Comparison of ENCODE assay signal across 16 cellular contexts in genomic region chr1:229165327-229165726, GRCh38.
DNase-seq lines count a peak whose midpoint lies in the region; ATAC-seq and TF ChIP-seq lines count a peak whose summit lies in the region.
"Had no signal": no experiment of that assay in that cellular context is flagged by ENCODE, and none has a peak within 500 bp of the region (broad histone marks: within the 10 kb centered on the region; RNA-seq: fewer than 3 reads in every experiment).

No MANE protein-coding gene starts in this region.

- in situ Hi-C loops in transverse colon (cut with MboI; ENCODE audit: low pct_ligation_motif_present in 1 of 4, low pct_unique_long_range_greater_than_20kb in 1 of 4, low sequenced_read_pairs in 3 of 4), result no loop called here

- peaks cover 5% of the 10 kb centered on the region for H3K4me1 Mint-ChIP-seq in activated CD8-positive, alpha-beta T cell treated with anti-CD3 and anti-CD28 coated beads for 36 hours (ENCODE audit: low read depth)
- no peaks in the 10 kb centered on the region for H3K4me1 Mint-ChIP-seq in activated CD8-positive, alpha-beta T cell treated with anti-CD3 and anti-CD28 coated beads, Interleukin-2, amount 10 ng/mL, durations not matched to agents 7 days and 5 days (ENCODE audit: low read depth)
- H3K4me1 Mint-ChIP-seq: activated naive CD8-positive, alpha-beta T cell treated with anti-CD3 and anti-CD28 coated beads, Interleukin-2, amount 10 ng/mL, durations not matched to agents 7 days and 5 days had no signal

- TF ChIP-seq EP300 in transverse colon (IDR thresholded peaks at IDR 0.05; ENCODE audit: low read depth), result no peak

- no peaks in the 10 kb centered on the region for H3K9me3 ChIP-seq in muscle layer of duodenum (ENCODE audit: control insufficient read depth in 1 of 2, low read length in 2 of 2)
- no peaks in the 10 kb centered on the region for H3K9me3 ChIP-seq in transverse colon
- H3K9me3 ChIP-seq: BLaER1 had no signal

- no peak overlapping the region for H3K27ac Mint-ChIP-seq in activated CD8-positive, alpha-beta T cell treated with anti-CD3 and anti-CD28 coated beads for 36 hours
- H3K27ac Mint-ChIP-seq in activated CD8-positive, alpha-beta T cell treated with anti-CD3 and anti-CD28 coated beads, Interleukin-2, amount 10 ng/mL, durations not matched to agents 7 days and 5 days, result no peak overlapping the region
- H3K27ac Mint-ChIP-seq: activated naive CD8-positive, alpha-beta T cell treated with anti-CD3 and anti-CD28 coated beads, Interleukin-2, amount 10 ng/mL, durations not matched to agents 7 days and 5 days had no signal

- intact Hi-C loops in activated CD8-positive, alpha-beta T cell treated with anti-CD3 and anti-CD28 coated beads for 36 hours (cut with micrococcal nuclease), result no loop called here
- intact Hi-C loops in transverse colon (cut with DNase I; ENCODE audit: low total_unique reads), result no loop called here

- POLR2A ChIA-PET in activated CD8-positive, alpha-beta T cell treated with anti-CD3 and anti-CD28 coated beads for 36 hours (lab: Charles Lee), result no interaction called here
- POLR2A ChIA-PET in activated CD8-positive, alpha-beta T cell treated with anti-CD3 and anti-CD28 coated beads, Interleukin-2, amount 10 ng/mL, durations not matched to agents 7 days and 5 days (lab: Charles Lee), result no interaction called here

- peaks cover 5 to 11% of the 10 kb centered on the region in 2 donors for H3K4me1 ChIP-seq in muscle layer of duodenum (ENCODE audit: control insufficient read depth in 1 of 2, insufficient read depth in 2 of 2, low read length in 2 of 2)
- H3K4me1 ChIP-seq in transverse colon, result peaks cover 7 to 24% (median 15%) of the 10 kb centered on the region in 4 donors

- no peak for TF ChIP-seq POLR2A in transverse colon (IDR thresholded peaks at IDR 0.05)

- peak overlapping the region; percentile 64 for H3K27ac ChIP-seq in muscle layer of duodenum (ENCODE audit: low read length)
- H3K27ac ChIP-seq in transverse colon, result peak overlapping the region; percentile 35 to 83 (median 78)
- H3K27ac ChIP-seq: BLaER1 had no signal

- ATAC-seq in activated CD8-positive, alpha-beta T cell treated with anti-CD3 and anti-CD28 coated beads for 36 hours, result peak; percentile 71
- ATAC-seq in activated CD8-positive, alpha-beta T cell treated with anti-CD3 and anti-CD28 coated beads, Interleukin-2, amount 10 ng/mL, durations not matched to agents 7 days and 5 days, result no peak
- ATAC-seq in GM21723 (IDR thresholded peaks at IDR 0.05; ENCODE audit: unreplicated experiment), result no peak
- no peak for ATAC-seq in GM18870 (IDR thresholded peaks at IDR 0.05; ENCODE audit: unreplicated experiment)

- H3K36me3 ChIP-seq in muscle layer of duodenum (ENCODE audit: control insufficient read depth in 1 of 2, insufficient read depth in 2 of 2, low read length in 2 of 2) (no peaks in the 10 kb centered on the region), transverse colon (no peaks in the 10 kb centered on the region)
- H3K36me3 ChIP-seq: BLaER1 had no signal

- DNase-seq in activated CD8-positive, alpha-beta T cell treated with anti-CD3 and anti-CD28 coated beads for 36 hours, result peak; percentile 18
- DNase-seq in activated CD8-positive, alpha-beta T cell treated with anti-CD3 and anti-CD28 coated beads, Interleukin-2, amount 10 ng/mL, durations not matched to agents 7 days and 5 days, result no peak
- DNase-seq in RPMI8226 (peak; percentile 63), transverse colon (no peak), NCI-H748 (lab: John Stamatoyannopoulos, UW; ENCODE audit: unreplicated experiment) (no peak)
- DNase-seq: activated CD4-positive, alpha-beta T cell treated with anti-CD3 and anti-CD28 coated beads, Interleukin-2, amount 50 U/mL, for 48 hours; activated naive CD8-positive, alpha-beta T cell treated with anti-CD3 and anti-CD28 coated beads, Interleukin-2, amount 10 ng/mL, durations not matched to agents 7 days and 5 days; activated T-cell treated with anti-CD3 and anti-CD28 coated beads, Interleukin-2, amount 50 U/mL, for 4 hours; DMS79; NCI-H2081 treated with DMSO at 0.1 percent for 48 hours; NCI-H69 had no signal

- no peaks in the 10 kb centered on the region for H3K36me3 Mint-ChIP-seq in activated CD8-positive, alpha-beta T cell treated with anti-CD3 and anti-CD28 coated beads for 36 hours (ENCODE audit: low read depth)
- no peaks in the 10 kb centered on the region for H3K36me3 Mint-ChIP-seq in activated CD8-positive, alpha-beta T cell treated with anti-CD3 and anti-CD28 coated beads, Interleukin-2, amount 10 ng/mL, durations not matched to agents 7 days and 5 days (ENCODE audit: low read depth)
- H3K36me3 Mint-ChIP-seq: activated naive CD8-positive, alpha-beta T cell treated with anti-CD3 and anti-CD28 coated beads, Interleukin-2, amount 10 ng/mL, durations not matched to agents 7 days and 5 days had no signal

- no peaks in the 10 kb centered on the region for H3K27me3 ChIP-seq in muscle layer of duodenum (ENCODE audit: low read depth, low read length)
- no peaks in the 10 kb centered on the region for H3K27me3 ChIP-seq in transverse colon
- H3K27me3 ChIP-seq: BLaER1 had no signal

- CTCF ChIA-PET in activated CD8-positive, alpha-beta T cell treated with anti-CD3 and anti-CD28 coated beads for 36 hours (lab: Charles Lee), result interaction anchor here (1.5 kb wide), 1 partner anchor 90 kb away, joined by 3 read pairs; no protein-coding TSS in a partner anchor
- CTCF ChIA-PET in activated CD8-positive, alpha-beta T cell treated with anti-CD3 and anti-CD28 coated beads, Interleukin-2, amount 10 ng/mL, durations not matched to agents 7 days and 5 days (lab: Charles Lee), result interaction anchor here (0.7 kb wide), 1 partner anchor 61 kb away, joined by 3 read pairs; no protein-coding TSS in a partner anchor

- H3K9me3 Mint-ChIP-seq in activated CD8-positive, alpha-beta T cell treated with anti-CD3 and anti-CD28 coated beads for 36 hours, result no peaks in the 10 kb centered on the region
- H3K9me3 Mint-ChIP-seq in activated CD8-positive, alpha-beta T cell treated with anti-CD3 and anti-CD28 coated beads, Interleukin-2, amount 10 ng/mL, durations not matched to agents 7 days and 5 days (ENCODE audit: insufficient read depth), result no peaks in the 10 kb centered on the region
- H3K9me3 Mint-ChIP-seq: activated naive CD8-positive, alpha-beta T cell treated with anti-CD3 and anti-CD28 coated beads, Interleukin-2, amount 10 ng/mL, durations not matched to agents 7 days and 5 days; activated T-cell treated with anti-CD3 and anti-CD28 coated beads, Interleukin-2, amount 50 U/mL, for 4 hours had no signal

- H3K4me3 ChIP-seq in muscle layer of duodenum (ENCODE audit: low read depth in 1 of 2, low read length in 2 of 2) (no peak overlapping the region), transverse colon (no peak overlapping the region)
- H3K4me3 ChIP-seq: BLaER1, smooth muscle cell had no signal

- TF ChIP-seq CTCF in activated CD8-positive, alpha-beta T cell treated with anti-CD3 and anti-CD28 coated beads for 36 hours (IDR thresholded peaks at IDR 0.05), result no peak
- no peak for TF ChIP-seq CTCF in transverse colon (IDR thresholded peaks at IDR 0.05)

- H3K4me3 Mint-ChIP-seq in activated CD8-positive, alpha-beta T cell treated with anti-CD3 and anti-CD28 coated beads for 36 hours, result no peak overlapping the region
- H3K4me3 Mint-ChIP-seq in activated CD8-positive, alpha-beta T cell treated with anti-CD3 and anti-CD28 coated beads, Interleukin-2, amount 10 ng/mL, durations not matched to agents 7 days and 5 days, result no peak overlapping the region
- H3K4me3 Mint-ChIP-seq: activated naive CD8-positive, alpha-beta T cell treated with anti-CD3 and anti-CD28 coated beads, Interleukin-2, amount 10 ng/mL, durations not matched to agents 7 days and 5 days; activated T-cell treated with anti-CD3 and anti-CD28 coated beads, Interleukin-2, amount 50 U/mL, for 4 hours had no signal

- no peaks in the 10 kb centered on the region for H3K27me3 Mint-ChIP-seq in activated CD8-positive, alpha-beta T cell treated with anti-CD3 and anti-CD28 coated beads for 36 hours
- H3K27me3 Mint-ChIP-seq in activated CD8-positive, alpha-beta T cell treated with anti-CD3 and anti-CD28 coated beads, Interleukin-2, amount 10 ng/mL, durations not matched to agents 7 days and 5 days (ENCODE audit: low read depth), result peaks cover 9% of the 10 kb centered on the region

- 58 to 65% methylated on average over 2 to 4 of the region's 4 CpGs for WGBS in transverse colon (ENCODE audit: low coverage in 1 of 2), 2 donors

Comparison
In these comparisons a context has a peak if more than half of its experiments do, and no peak if none do; other contexts are left out.
1. DNase-seq: peak in activated CD8-positive, alpha-beta T cell treated with anti-CD3 and anti-CD28 coated beads for 36 hours (single experiment) and RPMI8226 (single experiment); none in activated CD8-positive, alpha-beta T cell treated with anti-CD3 and anti-CD28 coated beads, Interleukin-2, amount 10 ng/mL, durations not matched to agents 7 days and 5 days (single experiment), transverse colon (single experiment) and NCI-H748 (single experiment).